ENCODE assay signal across 27 cellular contexts in genomic region chr7:14309432-14309831, GRCh38.
"Had no signal": no experiment of that assay in that cellular context is flagged by ENCODE, and none has a peak within 500 bp of the region (broad histone marks: within the 10 kb centered on the region; RNA-seq: fewer than 3 reads in every experiment).

No MANE protein-coding gene starts in this region.

- ATAC-seq: activated T-helper 17 cell treated with anti-CD3 and anti-CD28 coated beads, Interleukin-2, amount 50 U/mL, for 72 hours had no signal

- DNase-seq: activated B cell treated with CpG ODN at 0.5 μM for 24 hours; activated CD4-positive, alpha-beta memory T cell treated with anti-CD3 and anti-CD28 coated beads for 36 hours; activated CD4-positive, alpha-beta T cell treated with anti-CD3 and anti-CD28 coated beads for 1 hour; activated CD4-positive, alpha-beta T cell treated with anti-CD3 and anti-CD28 coated beads, Interleukin-2, amount 10 ng/mL, durations not matched to agents 24 days and 14 days; activated CD8-positive, alpha-beta memory T cell treated with anti-CD3 and anti-CD28 coated beads for 24 hours; activated gamma-delta T cell; activated naive CD4-positive, alpha-beta T cell treated with anti-CD3 and anti-CD28 coated beads for 36 hours; activated T-cell treated with anti-CD3 and anti-CD28 coated beads, Interleukin-2, amount 50 U/mL, for 48 hours; amygdala; Karpas-422; NCI-H1092 treated with DMSO at 0.1 percent for 48 hours; NCI-H1417 treated with DMSO at 0.1 percent for 48 hours; NCI-H1694; NCI-H2029; NCI-H2107; NCI-H2171 treated with DMSO at 0.1 percent for 48 hours; NCI-H226; NCI-H526; NCI-H774; PC-9; SHP77 treated with DMSO at 0.1 percent for 48 hours; T-helper 1 cell had no signal

- H3K27me3 Mint-ChIP-seq: activated B cell treated with CpG ODN at 0.5 μM for 24 hours; activated CD4-positive, alpha-beta memory T cell treated with anti-CD3 and anti-CD28 coated beads for 36 hours; activated CD4-positive, alpha-beta T cell treated with anti-CD3 and anti-CD28 coated beads, Interleukin-2, amount 10 ng/mL, durations not matched to agents 24 days and 14 days; activated naive CD8-positive, alpha-beta T cell; activated T-helper 17 cell treated with anti-CD3 and anti-CD28 coated beads, Interleukin-2, amount 50 U/mL, for 72 hours; central memory CD8-positive, alpha-beta T cell; IgD-negative memory B cell had no signal

- H3K27ac Mint-ChIP-seq: activated B cell treated with CpG ODN at 0.5 μM for 24 hours; activated CD4-positive, alpha-beta memory T cell treated with anti-CD3 and anti-CD28 coated beads for 36 hours; activated CD4-positive, alpha-beta T cell treated with anti-CD3 and anti-CD28 coated beads, Interleukin-2, amount 10 ng/mL, durations not matched to agents 24 days and 14 days; activated naive CD4-positive, alpha-beta T cell treated with anti-CD3 and anti-CD28 coated beads for 36 hours; activated naive CD8-positive, alpha-beta T cell; activated T-helper 17 cell treated with anti-CD3 and anti-CD28 coated beads, Interleukin-2, amount 50 U/mL, for 72 hours; brain; IgD-negative memory B cell had no signal

- H3K9me3 Mint-ChIP-seq: activated CD4-positive, alpha-beta memory T cell treated with anti-CD3 and anti-CD28 coated beads for 36 hours; activated CD4-positive, alpha-beta T cell treated with anti-CD3 and anti-CD28 coated beads, Interleukin-2, amount 10 ng/mL, durations not matched to agents 24 days and 14 days; activated T-helper 17 cell treated with anti-CD3 and anti-CD28 coated beads, Interleukin-2, amount 50 U/mL, for 72 hours; central memory CD8-positive, alpha-beta T cell had no signal

- H3K36me3 Mint-ChIP-seq: activated CD4-positive, alpha-beta memory T cell treated with anti-CD3 and anti-CD28 coated beads for 36 hours; activated naive CD8-positive, alpha-beta T cell; brain had no signal

- H3K4me3 Mint-ChIP-seq: activated B cell treated with CpG ODN at 0.5 μM for 24 hours; activated CD4-positive, alpha-beta memory T cell treated with anti-CD3 and anti-CD28 coated beads for 36 hours; activated CD4-positive, alpha-beta T cell treated with anti-CD3 and anti-CD28 coated beads, Interleukin-2, amount 10 ng/mL, durations not matched to agents 24 days and 14 days; activated naive CD4-positive, alpha-beta T cell treated with anti-CD3 and anti-CD28 coated beads for 36 hours; activated naive CD8-positive, alpha-beta T cell; activated T-helper 17 cell treated with anti-CD3 and anti-CD28 coated beads, Interleukin-2, amount 50 U/mL, for 72 hours; brain; central memory CD8-positive, alpha-beta T cell; IgD-negative memory B cell had no signal

- H3K4me1 Mint-ChIP-seq: activated B cell treated with CpG ODN at 0.5 μM for 24 hours; activated CD4-positive, alpha-beta T cell treated with anti-CD3 and anti-CD28 coated beads, Interleukin-2, amount 10 ng/mL, durations not matched to agents 24 days and 14 days; activated T-helper 17 cell treated with anti-CD3 and anti-CD28 coated beads, Interleukin-2, amount 50 U/mL, for 72 hours; central memory CD8-positive, alpha-beta T cell; IgD-negative memory B cell had no signal
